Comparison of ENCODE assay signal across 29 cellular contexts in genomic region chr18:49527631-49528327, GRCh38. TPM values are rescaled to one million over a fixed set of nuclear protein-coding genes. Genes with fewer than 3 reads are reported as not detected.
"Had no signal": no experiment of that assay in that cellular context is flagged by ENCODE, and none has a peak within 500 bp of the region (broad histone marks: within the 10 kb centered on the region; RNA-seq: fewer than 3 reads in every experiment).

No MANE protein-coding gene starts in this region.

- H3K27me3 ChIP-seq: ascending aorta, cardiac muscle cell, gastroesophageal sphincter, hepatocyte, right atrium auricular region, stomach, thyroid gland, upper lobe of right lung had no signal

- H3K36me3 ChIP-seq: ascending aorta, cardiac muscle cell, gastroesophageal sphincter, left ventricle myocardium inferior, right atrium auricular region, stomach, thyroid gland, upper lobe of right lung had no signal

- H3K79me2 ChIP-seq: hepatocyte had no signal

- H3K9me3 ChIP-seq: ascending aorta, gastroesophageal sphincter, left ventricle myocardium inferior, mucosa of descending colon, right atrium auricular region, stomach, thyroid gland, upper lobe of right lung had no signal

- DNase-seq: activated B cell treated with CpG ODN at 0.5 μM for 24 hours; activated CD4-positive, alpha-beta T cell treated with anti-CD3 and anti-CD28 coated beads for 36 hours; activated CD4-positive, alpha-beta T cell treated with anti-CD3 and anti-CD28 coated beads, Interleukin-2, amount 50 U/mL, for 4 hours; activated CD8-positive, alpha-beta memory T cell treated with anti-CD3 and anti-CD28 coated beads, Interleukin-2, amount 50 U/mL, for 48 hours; activated gamma-delta T cell; activated naive CD4-positive, alpha-beta T cell treated with anti-CD3 and anti-CD28 coated beads, Interleukin-2, amount 10 ng/mL, durations not matched to agents 7 days and 5 days; activated naive CD8-positive, alpha-beta T cell treated with anti-CD3 and anti-CD28 coated beads, Interleukin-2, amount 10 ng/mL, durations not matched to agents 7 days and 5 days; activated T-cell treated with anti-CD3 and anti-CD28 coated beads, Interleukin-2, amount 50 U/mL, for 24 hours; cortex of kidney; effector memory CD8-positive, alpha-beta T cell; islet precursor cell; left ventricle myocardium inferior; mucosa of descending colon; stimulated activated CD4-positive, alpha-beta T cell treated with anti-CD3 and anti-CD28 coated beads, Interleukin-1b, Interleukin-23, amount 100 ng/mL, for 48 hours; stimulated activated CD4-positive, alpha-beta T cell treated with anti-CD3 and anti-CD28 coated beads, Interleukin-4, amount 100 ng/mL, for 4 hours; stimulated activated CD8-positive, alpha-beta memory T cell treated with anti-CD3 and anti-CD28 coated beads, Interleukin-4, amount 100 ng/mL, for 48 hours; stimulated activated naive B cell treated with anti-CD40 and anti-IgM and Interleukin-4, amounts not matched to agents 10 μg/mL and 1 μg/mL and 100 μg/mL, for 72 hours; stomach; thyroid gland; upper lobe of right lung had no signal

- FAIRE-seq: endothelial cell of umbilical vein had no signal

- H3K27ac ChIP-seq: ascending aorta, cardiac muscle cell, gastroesophageal sphincter, hepatocyte, left ventricle myocardium inferior, right atrium auricular region, stomach, thyroid gland, upper lobe of right lung had no signal

- ATAC-seq: activated CD4-positive, alpha-beta T cell treated with anti-CD3 and anti-CD28 coated beads for 36 hours; effector memory CD8-positive, alpha-beta T cell; gastroesophageal sphincter; mucosa of descending colon; natural killer cell treated with Interleukin-12 subunit alpha and Interleukin-12 subunit beta and Interleukin-15 and Interleukin-18, amount 100 ng/mL, for 72 hours; stimulated activated naive B cell treated with anti-CD40 and anti-IgM and Interleukin-4, amounts not matched to agents 10 μg/mL and 1 μg/mL and 100 μg/mL, for 72 hours; upper lobe of right lung had no signal

- H2AFZ ChIP-seq: hepatocyte had no signal

- H3K4me1 ChIP-seq: ascending aorta, gastroesophageal sphincter, left ventricle myocardium inferior, right atrium auricular region, stomach, upper lobe of right lung had no signal

- H3K4me3 ChIP-seq: ascending aorta, cardiac muscle cell, gastroesophageal sphincter, hepatocyte, left ventricle myocardium inferior, lung, mucosa of descending colon, right atrium auricular region, smooth muscle cell, stomach, thyroid gland, upper lobe of right lung had no signal

- H3K4me2 ChIP-seq: hepatocyte, smooth muscle cell had no signal

RNA-seq across cellular contexts. Expression of gene LIPG, which starts 34.1 kb away (rescaled TPM):
- total RNA-seq: left ventricle myocardium inferior had no signal
